In genomic region chr1:231357831-231358354, GRCh38 we compare ENCODE assay signal across 8 cellular contexts. TPM values are rescaled to one million over a fixed set of nuclear protein-coding genes. Genes with fewer than 3 reads are reported as not detected.
DNase-seq lines count a peak whose midpoint lies in the region; ATAC-seq, FAIRE-seq and TF ChIP-seq lines count a peak whose summit lies in the region.

No MANE protein-coding gene starts in this region.

- no peaks in the 10 kb centered on the region for H3K27me3 ChIP-seq in CD4-positive, alpha-beta memory T cell (ENCODE audit: insufficient read depth, low read length)
- H3K27me3 ChIP-seq in H1 (replicated peaks in 1 of 4; ENCODE audit: control insufficient read depth in 3 of 4, extremely low read depth in 1 of 4, insufficient read depth in 3 of 4, low read length in 3 of 4): no peaks in the 10 kb centered on the region
- H3K27me3 ChIP-seq in mesendoderm (ENCODE audit: insufficient read depth, low read length, poor library complexity): no peaks in the 10 kb centered on the region

- no peak overlapping the region for H2BK20ac ChIP-seq in H1 (ENCODE audit: low read length)

- H2BK5ac ChIP-seq in H1 (ENCODE audit: low read depth, low read length) (no peak overlapping the region), mesendoderm (ENCODE audit: low read length) (no peak overlapping the region)

- peaks cover 5 to 9% (median 9%) of the 10 kb centered on the region in 4 donors for H3K4me1 Mint-ChIP-seq in CD4-positive, alpha-beta memory T cell

- peaks cover 5 to 11% of the 10 kb centered on the region in 2 donors for H3K36me3 Mint-ChIP-seq in CD4-positive, alpha-beta memory T cell

- WGBS in H1 (ENCODE audit: extremely low coverage in 1 of 2, insufficient coverage in 1 of 2, insufficient read length in 1 of 2, insufficient replicate concordance in 2 of 2, low coverage in 1 of 2, low lambda C conversion rate in 2 of 2, missing lambda C conversion rate in 1 of 2), 2 experiments: 51% methylated on average over 4 of the region's 4 CpGs; no CpG with 5 or more reads in 1 of the 2 experiments
- WGBS in mesendoderm (ENCODE audit: extremely low coverage, insufficient coverage, low lambda C conversion rate): no CpG with 5 or more reads among the region's 4 CpGs

- H2AFZ ChIP-seq in H1 (ENCODE audit: low read length): no peak overlapping the region

- H3K9ac ChIP-seq in H1 (replicated peaks in 1 of 4; ENCODE audit: extremely low read depth in 1 of 4, low read depth in 3 of 4, low read length in 3 of 4): no peak overlapping the region
- no peak overlapping the region for H3K9ac ChIP-seq in mesendoderm (ENCODE audit: low read length)

- H3K27ac ChIP-seq in CD4-positive, alpha-beta memory T cell (ENCODE audit: low read depth, low read length): no peak overlapping the region
- H3K27ac ChIP-seq in H1 (ENCODE audit: low read depth, low read length) (no peak overlapping the region), mesendoderm (ENCODE audit: low read depth, low read length) (no peak overlapping the region)

- no peak overlapping the region for H3K14ac ChIP-seq in H1 (ENCODE audit: insufficient read length)

- H3K18ac ChIP-seq in H1 (ENCODE audit: extremely low read depth, low read length): no peak overlapping the region
- no peak overlapping the region for H3K18ac ChIP-seq in mesendoderm (ENCODE audit: low read length)

- no peak overlapping the region for H3K56ac ChIP-seq in H1 (replicated peaks; ENCODE audit: insufficient read length, low read depth, low read length)
- no peak overlapping the region for H3K56ac ChIP-seq in mesendoderm (ENCODE audit: low read length)

- H3K23me2 ChIP-seq in H1 (ENCODE audit: low read depth, low read length): no peaks in the 10 kb centered on the region

- H3K9me3 Mint-ChIP-seq in CD4-positive, alpha-beta memory T cell: no peaks in the 10 kb centered on the region

- no peak overlapping the region for H3K4ac ChIP-seq in H1 (replicated peaks; ENCODE audit: insufficient read length, low read depth, low read length)
- no peak overlapping the region for H3K4ac ChIP-seq in mesendoderm (ENCODE audit: low read depth, low read length)

- peak in 2 of 3 experiments; percentile 72 to 86; a peak in 3 of 4 replicates for TF ChIP-seq CTCF in H1 (IDR thresholded peaks at IDR 0.05; ENCODE audit: control extremely low read depth in 1 of 3, insufficient read depth in 1 of 3, low read depth in 1 of 3, low read length in 3 of 3)

- no peaks in the 10 kb centered on the region for H3K9me3 ChIP-seq in CD4-positive, alpha-beta memory T cell (ENCODE audit: control insufficient read depth in 1 of 2, low read length in 2 of 2)
- no peaks in the 10 kb centered on the region for H3K9me3 ChIP-seq in H1 (ENCODE audit: insufficient read depth in 2 of 2, low read depth in 1 of 2, low read length in 1 of 2)

- intact Hi-C loops in CD4-positive, alpha-beta memory T cell (cut with micrococcal nuclease): loop anchor here (1.0 to 5.0 kb wide), 7 partner anchors 19 to 399 kb away; partner anchors contain the start of genes EGLN1, SPRTN and TSNAX

- H2BK12ac ChIP-seq in H1 (ENCODE audit: low read depth, low read length): no peak overlapping the region

- H3K4me1 ChIP-seq in CD4-positive, alpha-beta memory T cell (ENCODE audit: insufficient read depth, low read length): peaks cover 5% of the 10 kb centered on the region
- H3K4me1 ChIP-seq in H1 (replicated peaks in 1 of 4; ENCODE audit: control insufficient read depth in 3 of 4, insufficient read depth in 4 of 4, low read length in 3 of 4) (no peaks in the 10 kb centered on the region), mesendoderm (ENCODE audit: control insufficient read depth, low read depth, low read length) (no peaks in the 10 kb centered on the region)

- POLR2A ChIA-PET in CD4-positive, alpha-beta memory T cell (lab: Charles Lee; ENCODE audit: partially characterized antibody): interaction anchor here (1.1 to 1.2 kb wide), 2 partner anchors 20 to 63 kb away, joined by 6 to 11 read pairs; partner anchors contain the start of genes EXOC8 and SPRTN
- POLR2A ChIA-PET in H1 (lab: Charles Lee; ENCODE audit: partially characterized antibody): no interaction called here

- TF ChIP-seq EP300 in H1 (IDR thresholded peaks at IDR 0.05; ENCODE audit: borderline replicate concordance in 1 of 2, low read depth in 2 of 2, low read length in 2 of 2): no peak

- peak overlapping the region in 5 of 7 donors; percentile 20 to 65 (median 29) for H3K27ac Mint-ChIP-seq in CD4-positive, alpha-beta memory T cell

- peaks cover 4% of the 10 kb centered on the region for H3K36me3 ChIP-seq in CD4-positive, alpha-beta memory T cell (ENCODE audit: insufficient read depth, low read length)
- H3K36me3 ChIP-seq in H1 (ENCODE audit: control insufficient read depth in 2 of 4, insufficient read depth in 4 of 4, low read length in 3 of 4) (peaks cover 0 to 3% (median under 1%) of the 10 kb centered on the region in 4 experiments; a peak in 3 of 8 replicates), mesendoderm (ENCODE audit: control insufficient read depth, insufficient read depth, low read length) (no peaks in the 10 kb centered on the region)

- H4K20me1 ChIP-seq in H1 (replicated peaks in 1 of 2; ENCODE audit: control insufficient read depth in 1 of 2, insufficient read depth in 2 of 2, low read length in 2 of 2): no peaks in the 10 kb centered on the region

- H4K91ac ChIP-seq in H1 (replicated peaks; ENCODE audit: insufficient read length, low read length): no peak overlapping the region

- no peak overlapping the region for H2BK15ac ChIP-seq in H1 (ENCODE audit: low read length)
- no peak overlapping the region for H2BK15ac ChIP-seq in mesendoderm (replicated peaks; ENCODE audit: low read depth)

- no peaks in the 10 kb centered on the region for H3K27me3 Mint-ChIP-seq in CD4-positive, alpha-beta memory T cell

- H4K5ac ChIP-seq in H1 (ENCODE audit: insufficient read length, low read depth, low read length) (no peak overlapping the region), mesendoderm (ENCODE audit: low read length) (no peak overlapping the region)

- H3K23ac ChIP-seq in H1 (ENCODE audit: insufficient read length) (no peak overlapping the region), mesendoderm (ENCODE audit: low read length) (no peak overlapping the region)

- no peaks in the 10 kb centered on the region for H3K79me1 ChIP-seq in H1 (ENCODE audit: low read depth, low read length)
- no peaks in the 10 kb centered on the region for H3K79me1 ChIP-seq in mesendoderm (ENCODE audit: low read length)

- H4K8ac ChIP-seq in H1 (ENCODE audit: extremely low read depth, insufficient read depth, low read length) (no peak overlapping the region), mesendoderm (ENCODE audit: low read depth, low read length) (no peak overlapping the region)

- TF ChIP-seq RAD21 in H1 (IDR thresholded peaks at IDR 0.05 in 1 of 2, conservative IDR thresholded peaks at IDR 0.05 in 1 of 2; ENCODE audit: low read depth in 2 of 2, low read length in 2 of 2): peak; percentile 92 to 95

- H3K79me2 ChIP-seq in H1 (ENCODE audit: control insufficient read depth in 1 of 2, insufficient read depth in 2 of 2, low read length in 2 of 2) (no peaks in the 10 kb centered on the region), mesendoderm (ENCODE audit: control insufficient read depth, insufficient read depth, low read length) (no peaks in the 10 kb centered on the region)

- ATAC-seq in GM18520 (IDR thresholded peaks at IDR 0.05; ENCODE audit: unreplicated experiment): peak; percentile 68
- peak; percentile 77 for ATAC-seq in HG02973 (IDR thresholded peaks at IDR 0.05; ENCODE audit: unreplicated experiment)

- peak; percentile 53 to 62 (median 58) for DNase-seq in CD4-positive, alpha-beta memory T cell
- DNase-seq in NCI-H1694 (lab: John Stamatoyannopoulos, UW) (peak; percentile 46), T-helper 1 cell (peak in 3 of 5 donors; percentile 21 to 58 (median 21)), H1 (ENCODE audit: low read depth in 1 of 2, low spot score in 2 of 2) (no peak), mesendoderm (peak; percentile 53), urothelium cell line (ENCODE audit: low spot score) (peak; percentile 50)

- TF ChIP-seq POLR2A in H1 (IDR thresholded peaks at IDR 0.05; ENCODE audit: control extremely low read depth in 1 of 2, low read depth in 2 of 2, low read length in 2 of 2): no peak

- CTCF ChIA-PET in CD4-positive, alpha-beta memory T cell (lab: Charles Lee; ENCODE audit: partially characterized antibody): interaction anchor here (0.7 to 8.7 kb wide), 29 partner anchors 9 to 1778 kb away, joined by 3 to 146 read pairs (median 3); partner anchors contain the start of genes EXOC8 and SPRTN
- CTCF ChIA-PET in H1 (lab: Charles Lee; ENCODE audit: partially characterized antibody): interaction anchor here (0.7 to 2.5 kb wide), 23 partner anchors 9 to 802 kb away, joined by 3 to 12 read pairs (median 4); no protein-coding TSS in a partner anchor

- H2AK5ac ChIP-seq in H1 (ENCODE audit: low read depth, low read length): no peak overlapping the region
- H2AK5ac ChIP-seq in mesendoderm (ENCODE audit: low read length): no peak overlapping the region

- no peak overlapping the region for H3K4me3 Mint-ChIP-seq in CD4-positive, alpha-beta memory T cell

- no peak overlapping the region for H3K4me3 ChIP-seq in CD4-positive, alpha-beta memory T cell (ENCODE audit: low read length in 2 of 2)
- H3K4me3 ChIP-seq in H1 (ENCODE audit: extremely low read depth in 1 of 4, insufficient read depth in 2 of 4, low read depth in 3 of 4, low read length in 4 of 4): no peak overlapping the region
- H3K4me3 ChIP-seq in mesendoderm (ENCODE audit: low read length): no peak overlapping the region

- peak; percentile 94 for FAIRE-seq in H1 (lab: Jason Lieb, UNC)
- FAIRE-seq in urothelium cell line (lab: Jason Lieb, UNC): no peak

- no peak overlapping the region for H2BK120ac ChIP-seq in H1 (replicated peaks; ENCODE audit: low read depth, low read length)
- no peak overlapping the region for H2BK120ac ChIP-seq in mesendoderm (ENCODE audit: low read depth, low read length)

- no peak overlapping the region for H3K4me2 ChIP-seq in H1 (ENCODE audit: insufficient read depth in 1 of 2, low read depth in 2 of 2, low read length in 2 of 2)
- H3K4me2 ChIP-seq in mesendoderm (ENCODE audit: low read length): no peak overlapping the region

RNA-seq across cellular contexts. Expression of gene SPRTN, which starts 19.8 kb away (rescaled TPM):
- total RNA-seq in CD4-positive, alpha-beta memory T cell: 10 to 100 TPM; 15.4 to 16.2 TPM
- 10 to 100 TPM; 10.6 to 17.7 TPM for polyA plus RNA-seq in CD4-positive, alpha-beta memory T cell
- total RNA-seq in H1 (2021; fragmentation: NEBNext Ultra II Directional; extraction: Animal tissue kit (Norgen Biotek cat#: 25700)): 11.8 and 15.1 TPM in 2 replicates
- 6.6 and 9.1 TPM in 2 replicates for polyA plus RNA-seq in H1 (2011; rRNA removed)
- polyA plus RNA-seq in H1 (2011; cell fraction: cytosol; rRNA removed): 8.2 TPM
- 9.1 TPM for polyA plus RNA-seq in H1 (2011; cell fraction: nucleus; rRNA removed)
- 6.8 to 8.2 TPM (median 7.7 TPM) in 4 replicates for polyA plus RNA-seq in H1 (2012, experiment 1 of 2)
- 0.52 TPM for polyA plus RNA-seq in H1 (2012, experiment 2 of 2)
- polyA plus RNA-seq in H1 (2013, experiment 1 of 2): 10.9 TPM
- polyA plus RNA-seq in H1 (2013, experiment 2 of 2): 10.3 TPM
- polyA minus RNA-seq in H1 (2011; rRNA and poly(A)+ RNA removed): 7.7 and 12.0 TPM in 2 replicates
- 9.3 TPM for polyA minus RNA-seq in H1 (2011; cell fraction: cytosol; rRNA and poly(A)+ RNA removed)
- polyA minus RNA-seq in H1 (2011; cell fraction: nucleus; rRNA and poly(A)+ RNA removed): 17.4 TPM
- polyA plus RNA-seq in mesendoderm (2013, experiment 1 of 2): 12.6 TPM
- polyA plus RNA-seq in mesendoderm (2013, experiment 2 of 2): 11.9 TPM

RNA-seq across cellular contexts. Expression of gene EXOC8, which starts 20.2 kb away (rescaled TPM):
- total RNA-seq in CD4-positive, alpha-beta memory T cell: 10 to 100 TPM; 37.4 to 37.7 TPM
- 1 to 10 TPM; 2.2 to 3.3 TPM for polyA plus RNA-seq in CD4-positive, alpha-beta memory T cell
- total RNA-seq in H1 (2021; fragmentation: NEBNext Ultra II Directional; extraction: Animal tissue kit (Norgen Biotek cat#: 25700)): 9.4 and 9.8 TPM in 2 replicates
- 2.0 and 2.3 TPM in 2 replicates for polyA plus RNA-seq in H1 (2011; rRNA removed)
- polyA plus RNA-seq in H1 (2011; cell fraction: cytosol; rRNA removed): 2.5 TPM
- 3.4 TPM for polyA plus RNA-seq in H1 (2011; cell fraction: nucleus; rRNA removed)
- 2.8 to 4.8 TPM (median 3.6 TPM) in 4 replicates for polyA plus RNA-seq in H1 (2012, experiment 1 of 2)
- 0.50 TPM for polyA plus RNA-seq in H1 (2012, experiment 2 of 2)
- 4.2 TPM for polyA plus RNA-seq in H1 (2013, experiment 1 of 2)
- 4.3 TPM for polyA plus RNA-seq in H1 (2013, experiment 2 of 2)
- 7.8 and 8.0 TPM in 2 replicates for polyA minus RNA-seq in H1 (2011; rRNA and poly(A)+ RNA removed)
- polyA minus RNA-seq in H1 (2011; cell fraction: cytosol; rRNA and poly(A)+ RNA removed): 5.7 TPM
- 5.5 TPM for polyA minus RNA-seq in H1 (2011; cell fraction: nucleus; rRNA and poly(A)+ RNA removed)
- 3.2 TPM for polyA plus RNA-seq in mesendoderm (2013, experiment 1 of 2)
- polyA plus RNA-seq in mesendoderm (2013, experiment 2 of 2): 3.2 TPM

Comparison
In these comparisons a context has a peak if more than half of its experiments do, and no peak if none do; other contexts are left out.
1. DNase-seq: peak in CD4-positive, alpha-beta memory T cell (5 of 5), NCI-H1694 (single experiment), T-helper 1 cell (3 of 5), mesendoderm (single experiment) and urothelium cell line (single experiment); none in H1 (0 of 2).